Comparison of ENCODE assay signal across 15 cellular contexts in the genomic region with DNA sequence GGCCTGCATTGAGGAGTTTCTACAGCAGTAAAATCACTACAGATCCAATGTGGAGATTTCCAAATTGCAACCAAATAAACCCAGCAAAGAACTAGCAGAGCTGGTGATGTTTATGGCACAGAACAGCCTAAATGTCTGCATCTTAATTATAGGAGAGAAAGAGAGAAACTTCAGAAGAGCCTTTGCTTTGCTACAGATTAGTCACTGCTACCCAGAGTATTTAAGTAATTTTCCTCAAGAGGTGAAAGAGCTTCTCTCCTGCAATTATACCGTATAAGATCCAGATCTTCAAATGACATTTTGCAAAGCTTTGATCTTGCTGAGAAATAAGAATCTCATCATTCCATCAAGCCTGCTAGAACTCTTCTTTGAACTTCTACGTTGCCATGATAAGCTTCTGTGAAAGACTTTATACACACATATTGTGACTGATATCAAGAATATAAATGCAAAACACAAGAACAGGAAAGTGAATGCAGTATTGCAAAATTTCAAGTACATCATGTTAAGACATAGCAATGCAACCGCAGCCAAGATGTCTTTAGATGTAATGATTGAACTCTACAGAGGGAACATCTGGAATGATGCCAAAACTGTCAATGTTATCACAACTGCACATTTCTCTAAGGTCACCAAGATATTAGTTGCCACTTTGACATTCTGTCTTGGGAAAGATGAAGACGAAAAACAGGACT.
"Had no signal": no experiment of that assay in that cellular context is flagged by ENCODE, and none has a peak within 500 bp of the region (broad histone marks: within the 10 kb centered on the region; RNA-seq: fewer than 3 reads in every experiment).

No MANE protein-coding gene starts in this region.

- H3K9me3 Mint-ChIP-seq: activated B cell treated with CpG ODN at 0.5 μM for 24 hours; activated naive CD4-positive, alpha-beta T cell treated with anti-CD3 and anti-CD28 coated beads for 36 hours; activated T-helper 17 cell treated with anti-CD3 and anti-CD28 coated beads, Interleukin-2, amount 50 U/mL, for 72 hours; neural crest cell; T-helper 1 cell treated with Interleukin-12 subunit alpha and Interleukin-12 subunit beta and Interleukin-4 antibody, amounts not matched to agents 30 μg/mL and 1 μg/mL, for 36 hours had no signal

- H3K36me3 ChIP-seq: adrenal gland, esophagus muscularis mucosa, gastrocnemius medialis, heart right ventricle, left lung, ovary had no signal

- H3K4me1 ChIP-seq: adrenal gland, esophagus muscularis mucosa, gastrocnemius medialis, heart right ventricle, left lung had no signal

- DNase-seq: activated B cell treated with CpG ODN at 0.5 μM for 24 hours; activated CD4-positive, alpha-beta T cell treated with anti-CD3 and anti-CD28 coated beads, Interleukin-2, amount 50 U/mL, for 1 hour; activated naive CD4-positive, alpha-beta T cell treated with anti-CD3 and anti-CD28 coated beads for 36 hours; activated T-cell treated with anti-CD3 and anti-CD28 coated beads for 4 hours; adrenal gland; gastrocnemius medialis; heart right ventricle; left lung; ovary had no signal

- H3K4me3 ChIP-seq: adrenal gland, esophagus muscularis mucosa, gastrocnemius medialis, heart right ventricle, left lung, ovary had no signal

- H3K27ac Mint-ChIP-seq: activated B cell treated with CpG ODN at 0.5 μM for 24 hours; activated naive CD4-positive, alpha-beta T cell treated with anti-CD3 and anti-CD28 coated beads for 36 hours; activated T-helper 17 cell treated with anti-CD3 and anti-CD28 coated beads, Interleukin-2, amount 50 U/mL, for 72 hours; brain; T-helper 1 cell treated with Interleukin-12 subunit alpha and Interleukin-12 subunit beta and Interleukin-4 antibody, amounts not matched to agents 30 μg/mL and 1 μg/mL, for 36 hours had no signal

- FAIRE-seq: keratinocyte had no signal

- H3K27me3 ChIP-seq: adrenal gland, esophagus muscularis mucosa, gastrocnemius medialis, heart right ventricle, left lung, ovary had no signal

- ATAC-seq: activated T-helper 17 cell treated with anti-CD3 and anti-CD28 coated beads, Interleukin-2, amount 50 U/mL, for 72 hours; gastrocnemius medialis; heart right ventricle; left lung had no signal

- H3K4me1 Mint-ChIP-seq: activated B cell treated with CpG ODN at 0.5 μM for 24 hours; activated T-helper 17 cell treated with anti-CD3 and anti-CD28 coated beads, Interleukin-2, amount 50 U/mL, for 72 hours; neural crest cell had no signal

- H3K4me3 Mint-ChIP-seq: activated B cell treated with CpG ODN at 0.5 μM for 24 hours; activated naive CD4-positive, alpha-beta T cell treated with anti-CD3 and anti-CD28 coated beads for 36 hours; activated T-helper 17 cell treated with anti-CD3 and anti-CD28 coated beads, Interleukin-2, amount 50 U/mL, for 72 hours; brain; neural crest cell; T-helper 1 cell treated with Interleukin-12 subunit alpha and Interleukin-12 subunit beta and Interleukin-4 antibody, amounts not matched to agents 30 μg/mL and 1 μg/mL, for 36 hours had no signal

- H3K36me3 Mint-ChIP-seq: brain had no signal

- H3K27ac ChIP-seq: adrenal gland, esophagus muscularis mucosa, gastrocnemius medialis, heart right ventricle, left lung, ovary had no signal
